Comparison of ENCODE assay signal across 20 cellular contexts in genomic region chr2:69592511-69592910, GRCh38. TPM values are rescaled to one million over a fixed set of nuclear protein-coding genes. Genes with fewer than 3 reads are reported as not detected.
DNase-seq lines count a peak whose midpoint lies in the region; ATAC-seq, FAIRE-seq and TF ChIP-seq lines count a peak whose summit lies in the region.
"Had no signal": no experiment of that assay in that cellular context is flagged by ENCODE, and none has a peak within 500 bp of the region (broad histone marks: within the 10 kb centered on the region; RNA-seq: fewer than 3 reads in every experiment).

No MANE protein-coding gene starts in this region.

- no peaks in the 10 kb centered on the region for H3K27me3 ChIP-seq in CD8-positive, alpha-beta memory T cell (ENCODE audit: insufficient read depth, low read length, poor library complexity, severe bottlenecking)
- H3K27me3 ChIP-seq in GM12878 (replicated peaks in 1 of 2; ENCODE audit: control insufficient read depth in 2 of 2, insufficient read depth in 2 of 2, low read length in 1 of 2) (no peaks in the 10 kb centered on the region), gastrocnemius medialis (no peaks in the 10 kb centered on the region)

- H3K9me3 Mint-ChIP-seq in activated naive CD4-positive, alpha-beta T cell treated with anti-CD3 and anti-CD28 coated beads, Interleukin-2, amount 50 U/mL, for 24 hours = no peaks in the 10 kb centered on the region
- no peaks in the 10 kb centered on the region for H3K9me3 Mint-ChIP-seq in CD8-positive, alpha-beta memory T cell
- H3K9me3 Mint-ChIP-seq: GM23338 had no signal

- H4K20me1 ChIP-seq in GM12878 (ENCODE audit: control insufficient read depth, insufficient read depth) = no peaks in the 10 kb centered on the region

- H2AFZ ChIP-seq in GM12878 (ENCODE audit: control insufficient read depth, low read depth, low read length) = no peak overlapping the region
- H2AFZ ChIP-seq: GM23338 had no signal

- H3K79me2 ChIP-seq in GM12878 (ENCODE audit: control insufficient read depth, insufficient read depth, low read length) = peaks cover 8% of the 10 kb centered on the region

- no peaks in the 10 kb centered on the region for H3K9me3 ChIP-seq in CD8-positive, alpha-beta memory T cell (ENCODE audit: low read length)
- H3K9me3 ChIP-seq in GM12878 (replicated peaks; ENCODE audit: control insufficient read depth, insufficient read depth, low read length) (no peaks in the 10 kb centered on the region), gastrocnemius medialis (no peaks in the 10 kb centered on the region)
- H3K9me3 ChIP-seq: Caco-2 had no signal

- no peaks in the 10 kb centered on the region for H3K36me3 ChIP-seq in CD8-positive, alpha-beta memory T cell (ENCODE audit: insufficient read depth, low read length)
- H3K36me3 ChIP-seq in GM12878 (ENCODE audit: control insufficient read depth in 2 of 2, insufficient read depth in 2 of 2, low read length in 1 of 2) (no peaks in the 10 kb centered on the region), gastrocnemius medialis (no peaks in the 10 kb centered on the region)

- no peak for FAIRE-seq in GM12878 (lab: Jason Lieb, UNC)

- H3K27me3 Mint-ChIP-seq in activated naive CD4-positive, alpha-beta T cell treated with anti-CD3 and anti-CD28 coated beads, Interleukin-2, amount 50 U/mL, for 24 hours = no peaks in the 10 kb centered on the region
- no peaks in the 10 kb centered on the region for H3K27me3 Mint-ChIP-seq in CD8-positive, alpha-beta memory T cell

- in situ Hi-C loops in GM12878 (cut with MboI) = no loop called here
- in situ Hi-C loops in gastrocnemius medialis (cut with MboI; ENCODE audit: low sequenced_read_pairs in 4 of 4) = no loop called here
- in situ Hi-C loops in G401 (cut with HindIII; ENCODE audit: low sequenced_read_pairs) = no loop called here

- TF ChIP-seq EP300 in GM12878 (IDR thresholded peaks at IDR 0.05; ENCODE audit: borderline replicate concordance in 1 of 2, control insufficient read depth in 1 of 2, low read depth in 2 of 2, low read length in 2 of 2) = no peak

- RAD21 ChIA-PET in GM12878 (lab: Charles Lee; ENCODE audit: unreplicated experiment) = no interaction called here

- SMC1A ChIA-PET in GM12878 (lab: Charles Lee; ENCODE audit: uncharacterized antibody, unreplicated experiment) = no interaction called here

- no peak for TF ChIP-seq CTCF in GM12878 (IDR thresholded peaks at IDR 0.05 in 2 of 3, conservative IDR thresholded peaks at IDR 0.05 in 1 of 3; ENCODE audit: control insufficient read depth in 2 of 3, extremely low read depth in 1 of 3, insufficient read depth in 1 of 3, low read depth in 3 of 3, low read length in 3 of 3)
- no peak for TF ChIP-seq CTCF in gastrocnemius medialis (IDR thresholded peaks at IDR 0.05 in 4 of 5, conservative IDR thresholded peaks at IDR 0.05 in 1 of 5)

- H3K27ac ChIP-seq in CD8-positive, alpha-beta memory T cell (ENCODE audit: low read depth, low read length) = no peak overlapping the region
- H3K27ac ChIP-seq in GM12878 (ENCODE audit: control insufficient read depth, insufficient read depth) (no peak overlapping the region), gastrocnemius medialis (peak overlapping the region; percentile 81 to 89 (median 83))

- intact Hi-C loops in GM12878 (cut with micrococcal nuclease; ENCODE audit: unreplicated experiment) (no loop called here), gastrocnemius medialis (cut with DNase I; ENCODE audit: low total_unique reads) (no loop called here)

- ATAC-seq in GM12878 = no peak
- ATAC-seq in gastrocnemius medialis = no peak
- ATAC-seq: GM23338 had no signal

- peak overlapping the region; percentile 36 for H3K4me3 Mint-ChIP-seq in activated naive CD4-positive, alpha-beta T cell treated with anti-CD3 and anti-CD28 coated beads, Interleukin-2, amount 50 U/mL, for 24 hours
- peak overlapping the region in 2 of 7 donors; percentile 7 to 20 for H3K4me3 Mint-ChIP-seq in CD8-positive, alpha-beta memory T cell
- H3K4me3 Mint-ChIP-seq: GM23338 had no signal

- H3K4me1 Mint-ChIP-seq in activated naive CD4-positive, alpha-beta T cell treated with anti-CD3 and anti-CD28 coated beads, Interleukin-2, amount 50 U/mL, for 24 hours = peaks cover 86% of the 10 kb centered on the region
- H3K4me1 Mint-ChIP-seq in CD8-positive, alpha-beta memory T cell = peaks cover 73 to 90% (median 88%) of the 10 kb centered on the region in 3 donors

- no peak overlapping the region for H3K9ac ChIP-seq in GM12878 (ENCODE audit: control insufficient read depth, insufficient read depth, low read length)

- CTCF ChIA-PET in CD8-positive, alpha-beta memory T cell (lab: Charles Lee) = no interaction called here
- CTCF ChIA-PET in GM12878 (lab: Yijun Ruan, JAX) = no interaction called here

- H3K27ac Mint-ChIP-seq in activated naive CD4-positive, alpha-beta T cell treated with anti-CD3 and anti-CD28 coated beads, Interleukin-2, amount 50 U/mL, for 24 hours = peak overlapping the region; percentile 47
- H3K27ac Mint-ChIP-seq in CD8-positive, alpha-beta memory T cell = peak overlapping the region in 5 of 8 donors; percentile 8 to 82 (median 23)
- H3K27ac Mint-ChIP-seq: GM23338 had no signal

- no peak overlapping the region for H3K4me2 ChIP-seq in GM12878 (ENCODE audit: control insufficient read depth, insufficient read depth)
- H3K4me2 ChIP-seq: GM23338 had no signal

- POLR2A ChIA-PET in CD8-positive, alpha-beta memory T cell (lab: Charles Lee) = no interaction called here
- POLR2A ChIA-PET in GM12878 (lab: Charles Lee) = no interaction called here

- H3K4me3 ChIP-seq in CD8-positive, alpha-beta memory T cell (ENCODE audit: low read length) = no peak overlapping the region
- no peak overlapping the region for H3K4me3 ChIP-seq in GM12878
- no peak overlapping the region for H3K4me3 ChIP-seq in gastrocnemius medialis
- H3K4me3 ChIP-seq: GM23338 had no signal

- no peak for TF ChIP-seq RAD21 in GM12878 (IDR thresholded peaks at IDR 0.05; ENCODE audit: insufficient read depth, low read depth, low read length)

- TF ChIP-seq POLR2A in GM12878 (IDR thresholded peaks at IDR 0.05; ENCODE audit: low read depth, low read length) (no peak), gastrocnemius medialis (IDR thresholded peaks at IDR 0.05) (no peak)

- peaks cover 80% of the 10 kb centered on the region for H3K4me1 ChIP-seq in CD8-positive, alpha-beta memory T cell (ENCODE audit: insufficient read depth, low read length)
- peaks cover 16% of the 10 kb centered on the region for H3K4me1 ChIP-seq in GM12878 (ENCODE audit: control insufficient read depth, insufficient read depth, low read length)
- peaks cover 60 to 72% of the 10 kb centered on the region in 2 donors for H3K4me1 ChIP-seq in gastrocnemius medialis

- no peak for DNase-seq in activated naive CD4-positive, alpha-beta T cell treated with Interleukin-2 at 50 U/mL for 16 hours
- DNase-seq in CD8-positive, alpha-beta memory T cell = no peak
- no peak for DNase-seq in GM12878 (ENCODE audit: low read depth, low spot score)
- DNase-seq in gastrocnemius medialis = no peak
- no peak for DNase-seq in germinal center (ENCODE audit: low spot score)
- DNase-seq in G401 (ENCODE audit: low spot score) = no peak
- DNase-seq: ACHN, C1 segment of cervical spinal cord, Caco-2, GDM1, HCEC 1CT, KG1, NCI-H1417, NCI-H187, NCI-H2107, NCI-H510A, NCI-H82, SIG-M5 had no signal

- no TSS peak for BruUV-seq in GM12878 (replicated peaks; lab: Mats Ljungman, UMichigan)

- H3K36me3 Mint-ChIP-seq in activated naive CD4-positive, alpha-beta T cell treated with anti-CD3 and anti-CD28 coated beads, Interleukin-2, amount 50 U/mL, for 24 hours = peaks cover 8% of the 10 kb centered on the region
- peaks cover 0 to 27% (median 2%) of the 10 kb centered on the region in 3 donors for H3K36me3 Mint-ChIP-seq in CD8-positive, alpha-beta memory T cell

RNA-seq across cellular contexts. Expression of gene AAK1, which starts 51.0 kb away (rescaled TPM):
- 10 to 100 TPM; 71.7 to 74.0 TPM for total RNA-seq in CD8-positive, alpha-beta memory T cell
- polyA plus RNA-seq in CD8-positive, alpha-beta memory T cell = 114 TPM
- total RNA-seq in GM12878 (2013; cell fraction: nucleolus; rRNA removed) = 99.3 and 101 TPM in 2 replicates
- total RNA-seq in GM12878 (2014; rRNA removed) = 24.5 and 26.0 TPM in 2 replicates
- total RNA-seq in GM12878 (2014; rRNA removed; fragmentation: Illumina TruSeq; extraction: Trizol) = 15.0 and 15.4 TPM in 2 replicates
- 32.9 and 35.0 TPM in 2 replicates for total RNA-seq in GM12878 (2021)
- polyA plus RNA-seq in GM12878 (2011; ENCODE audit: low read depth) = 8.7 TPM
- 10.3 and 12.0 TPM in 2 replicates for polyA plus RNA-seq in GM12878 (2011; rRNA removed)
- 9.9 and 13.4 TPM in 2 replicates for polyA plus RNA-seq in GM12878 (2011; cell fraction: cytosol; rRNA removed)
- 18.1 and 24.2 TPM in 2 replicates for polyA plus RNA-seq in GM12878 (2011; cell fraction: nucleus; rRNA removed)
- polyA plus RNA-seq in GM12878 (2012) = 13.3 and 15.6 TPM in 2 replicates
- polyA plus RNA-seq in GM12878 (2014; fragmentation: Illumina TruSeq; extraction: Trizol) = 17.6 and 18.1 TPM in 2 replicates
- polyA plus RNA-seq in GM12878 (2014; fragmentation: Nextera tagmentation; extraction: Ambion mirVana) = 1 to 10 TPM; 2.9 to 8.0 TPM
- polyA plus RNA-seq in GM12878 (2014; rRNA removed) = 16.9 and 21.0 TPM in 2 replicates
- 10 to 100 TPM; 30.7 to 41.4 TPM for polyA plus RNA-seq in GM12878 (2016; fragmentation: Nextera tagmentation; extraction: Ambion mirVana)
- polyA minus RNA-seq in GM12878 (2011; rRNA and poly(A)+ RNA removed) = 19.1 and 24.8 TPM in 2 replicates
- 12.2 and 13.6 TPM in 2 replicates for polyA minus RNA-seq in GM12878 (2011; cell fraction: cytosol; rRNA and poly(A)+ RNA removed)
- 25.9 and 39.5 TPM in 2 replicates for polyA minus RNA-seq in GM12878 (2011; cell fraction: nucleus; rRNA and poly(A)+ RNA removed)
- total RNA-seq in gastrocnemius medialis = 10 to 100 TPM; 30.0 to 47.3 (median 39.1) TPM
- total RNA-seq in G401 (2014; rRNA removed; shearing (Covaris generic)) = 5.6 and 19.6 TPM in 2 replicates

Comparison
In these comparisons a context has a peak if more than half of its experiments do, and no peak if none do; other contexts are left out.
1. H3K27ac ChIP-seq: peak in gastrocnemius medialis (4 of 4); none in CD8-positive, alpha-beta memory T cell (single experiment) and GM12878 (single experiment).